ENCODE assay signal across 11 cellular contexts in genomic region chr11:77999446-77999845, GRCh38.
"Had no signal": no experiment of that assay in that cellular context is flagged by ENCODE, and none has a peak within 500 bp of the region (broad histone marks: within the 10 kb centered on the region; RNA-seq: fewer than 3 reads in every experiment).

No MANE protein-coding gene starts in this region.

- H3K27ac ChIP-seq: breast epithelium had no signal

- H3K36me3 ChIP-seq: breast epithelium had no signal

- FAIRE-seq: small intestine, TTC549 had no signal

- H3K27ac Mint-ChIP-seq: activated CD8-positive, alpha-beta T cell treated with anti-CD3 and anti-CD28 coated beads for 36 hours; activated naive CD8-positive, alpha-beta T cell treated with anti-CD3 and anti-CD28 coated beads, Interleukin-2, amount 10 ng/mL, durations not matched to agents 7 days and 5 days; activated T-cell treated with anti-CD3 and anti-CD28 coated beads, Interleukin-2, amount 50 U/mL, for 72 hours; endodermal cell; progenitor cell of endocrine pancreas had no signal

- H3K9me3 Mint-ChIP-seq: activated CD8-positive, alpha-beta T cell treated with anti-CD3 and anti-CD28 coated beads for 36 hours; activated naive CD8-positive, alpha-beta T cell treated with anti-CD3 and anti-CD28 coated beads, Interleukin-2, amount 10 ng/mL, durations not matched to agents 7 days and 5 days; activated T-cell treated with anti-CD3 and anti-CD28 coated beads, Interleukin-2, amount 50 U/mL, for 72 hours; endodermal cell; naive thymus-derived CD8-positive, alpha-beta T cell had no signal

- H3K27me3 Mint-ChIP-seq: progenitor cell of endocrine pancreas had no signal

- H3K9me3 ChIP-seq: breast epithelium had no signal

- H3K4me3 Mint-ChIP-seq: activated CD8-positive, alpha-beta T cell treated with anti-CD3 and anti-CD28 coated beads for 36 hours; activated naive CD8-positive, alpha-beta T cell treated with anti-CD3 and anti-CD28 coated beads, Interleukin-2, amount 10 ng/mL, durations not matched to agents 7 days and 5 days; activated T-cell treated with anti-CD3 and anti-CD28 coated beads, Interleukin-2, amount 50 U/mL, for 72 hours; endodermal cell had no signal

- DNase-seq: activated CD4-positive, alpha-beta T cell treated with anti-CD3 and anti-CD28 coated beads for 1 hour; activated naive CD8-positive, alpha-beta T cell treated with anti-CD3 and anti-CD28 coated beads, Interleukin-2, amount 10 ng/mL, durations not matched to agents 7 days and 5 days had no signal

- H3K27me3 ChIP-seq: breast epithelium had no signal

- H3K4me1 ChIP-seq: breast epithelium had no signal

- H3K4me3 ChIP-seq: breast epithelium, lung had no signal
